ENCODE assay signal across 29 cellular contexts in the genomic region with DNA sequence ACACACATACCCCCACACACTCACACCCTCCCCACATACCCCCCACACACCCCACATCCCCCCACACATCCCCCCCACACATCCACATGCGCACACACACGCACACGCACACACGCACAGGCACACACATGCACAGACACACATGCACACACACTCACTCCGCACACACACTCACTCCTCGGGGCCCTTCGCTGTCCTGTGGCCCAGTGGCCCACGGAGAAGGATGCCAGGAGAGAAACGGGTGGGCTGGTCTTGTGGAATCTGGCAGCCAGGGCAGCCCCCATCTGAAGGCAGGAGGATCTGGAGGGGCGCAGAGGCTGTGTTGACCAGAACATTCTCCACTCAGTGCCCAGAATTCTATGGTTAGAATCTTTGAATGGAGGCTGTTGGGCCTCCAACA.
"Had no signal": no experiment of that assay in that cellular context is flagged by ENCODE, and none has a peak within 500 bp of the region (broad histone marks: within the 10 kb centered on the region; RNA-seq: fewer than 3 reads in every experiment).

No MANE protein-coding gene starts in this region.

- H3K4me3 Mint-ChIP-seq: activated CD4-positive, alpha-beta T cell treated with anti-CD3 and anti-CD28 coated beads for 36 hours; activated CD4-positive, alpha-beta T cell treated with anti-CD3 and anti-CD28 coated beads, Interleukin-2, amount 10 ng/mL, durations not matched to agents 7 days and 5 days; activated CD8-positive, alpha-beta T cell treated with anti-CD3 and anti-CD28 coated beads for 36 hours; activated naive CD4-positive, alpha-beta T cell treated with anti-CD3 and anti-CD28 coated beads for 36 hours; activated naive CD4-positive, alpha-beta T cell treated with anti-CD3 and anti-CD28 coated beads, Interleukin-2, amount 50 U/mL, for 24 hours; activated naive CD8-positive, alpha-beta T cell treated with anti-CD3 and anti-CD28 coated beads for 36 hours; activated naive CD8-positive, alpha-beta T cell treated with anti-CD3 and anti-CD28 coated beads, Interleukin-2, amount 50 U/mL, for 24 hours; activated T-helper 1 cell treated with anti-CD3 and anti-CD28 coated beads, Interleukin-12 subunit alpha, Interleukin-12 subunit beta, Interleukin-2, Interleukin-4 antibody, amounts not matched to agents 30 ng/mL and 10 ng/mL and 1 ng/mL, durations not matched to agents 14 hours and 24 hours and 36 hours had no signal

- H3K27me3 Mint-ChIP-seq: activated CD4-positive, alpha-beta T cell treated with anti-CD3 and anti-CD28 coated beads for 36 hours; activated CD4-positive, alpha-beta T cell treated with anti-CD3 and anti-CD28 coated beads, Interleukin-2, amount 10 ng/mL, durations not matched to agents 7 days and 5 days; activated CD8-positive, alpha-beta T cell treated with anti-CD3 and anti-CD28 coated beads for 36 hours; activated naive CD4-positive, alpha-beta T cell treated with anti-CD3 and anti-CD28 coated beads, Interleukin-2, amount 50 U/mL, for 24 hours had no signal

- H3K36me3 ChIP-seq: adrenal gland, colonic mucosa, esophagus squamous epithelium, gastroesophageal sphincter had no signal

- H3K9me3 Mint-ChIP-seq: activated CD8-positive, alpha-beta T cell treated with anti-CD3 and anti-CD28 coated beads for 36 hours; activated naive CD4-positive, alpha-beta T cell treated with anti-CD3 and anti-CD28 coated beads for 36 hours; activated naive CD4-positive, alpha-beta T cell treated with anti-CD3 and anti-CD28 coated beads, Interleukin-2, amount 50 U/mL, for 24 hours; activated naive CD8-positive, alpha-beta T cell treated with anti-CD3 and anti-CD28 coated beads for 36 hours; activated naive CD8-positive, alpha-beta T cell treated with anti-CD3 and anti-CD28 coated beads, Interleukin-2, amount 50 U/mL, for 24 hours; activated T-helper 1 cell treated with anti-CD3 and anti-CD28 coated beads, Interleukin-12 subunit alpha, Interleukin-12 subunit beta, Interleukin-2, Interleukin-4 antibody, amounts not matched to agents 30 ng/mL and 10 ng/mL and 1 ng/mL, durations not matched to agents 14 hours and 24 hours and 36 hours; activated T-helper 2 cell treated with anti-CD3 and anti-CD28 coated beads, Interferon-gamma antibody, Interleukin-2, Interleukin-4, amounts not matched to agents 10 μg/mL and 5 μg/mL and 100 μg/mL, durations not matched to agents 14 hours and 24 hours and 36 hours had no signal

- H3K27ac ChIP-seq: adrenal gland, body of pancreas, colonic mucosa, epithelial cell of prostate, esophagus squamous epithelium, gastroesophageal sphincter had no signal

- H3K4me3 ChIP-seq: adrenal gland, body of pancreas, colonic mucosa, esophagus squamous epithelium, gastroesophageal sphincter had no signal

- H3K27ac Mint-ChIP-seq: activated CD4-positive, alpha-beta T cell treated with anti-CD3 and anti-CD28 coated beads for 36 hours; activated CD4-positive, alpha-beta T cell treated with anti-CD3 and anti-CD28 coated beads, Interleukin-2, amount 10 ng/mL, durations not matched to agents 7 days and 5 days; activated CD8-positive, alpha-beta T cell treated with anti-CD3 and anti-CD28 coated beads for 36 hours; activated naive CD4-positive, alpha-beta T cell treated with anti-CD3 and anti-CD28 coated beads for 36 hours; activated naive CD4-positive, alpha-beta T cell treated with anti-CD3 and anti-CD28 coated beads, Interleukin-2, amount 50 U/mL, for 24 hours; activated naive CD8-positive, alpha-beta T cell treated with anti-CD3 and anti-CD28 coated beads for 36 hours; activated naive CD8-positive, alpha-beta T cell treated with anti-CD3 and anti-CD28 coated beads, Interleukin-2, amount 50 U/mL, for 24 hours; activated T-helper 1 cell treated with anti-CD3 and anti-CD28 coated beads, Interleukin-12 subunit alpha, Interleukin-12 subunit beta, Interleukin-2, Interleukin-4 antibody, amounts not matched to agents 30 ng/mL and 10 ng/mL and 1 ng/mL, durations not matched to agents 14 hours and 24 hours and 36 hours; activated T-helper 2 cell treated with anti-CD3 and anti-CD28 coated beads, Interferon-gamma antibody, Interleukin-2, Interleukin-4, amounts not matched to agents 10 μg/mL and 5 μg/mL and 100 μg/mL, durations not matched to agents 14 hours and 24 hours and 36 hours had no signal

- H3K36me3 Mint-ChIP-seq: activated naive CD4-positive, alpha-beta T cell treated with anti-CD3 and anti-CD28 coated beads, Interleukin-2, amount 50 U/mL, for 24 hours; activated naive CD8-positive, alpha-beta T cell treated with anti-CD3 and anti-CD28 coated beads for 36 hours had no signal

- H3K4me1 ChIP-seq: adrenal gland, body of pancreas, colonic mucosa, esophagus squamous epithelium, gastroesophageal sphincter had no signal

- DNase-seq: activated CD4-positive, alpha-beta T cell treated with anti-CD3 and anti-CD28 coated beads for 36 hours; activated CD4-positive, alpha-beta T cell treated with anti-CD3 and anti-CD28 coated beads, Interleukin-2, amount 10 ng/mL, durations not matched to agents 7 days and 5 days; activated CD4-positive, alpha-beta T cell treated with anti-CD3 and anti-CD28 coated beads, Interleukin-2, amount 50 U/mL, for 48 hours; activated CD4-positive, CD25-positive, alpha-beta regulatory T cell; activated CD4-positive, CD25-positive, alpha-beta regulatory T cell treated with anti-CD3 and anti-CD28 coated beads, Interleukin-2, amount 50 U/mL, for 72 hours; activated CD8-positive, alpha-beta memory T cell treated with anti-CD3 and anti-CD28 coated beads for 24 hours; activated CD8-positive, alpha-beta T cell treated with anti-CD3 and anti-CD28 coated beads for 36 hours; activated effector memory CD4-positive, alpha-beta T cell treated with anti-CD3 and anti-CD28 coated beads, Interleukin-2, amount 50 U/mL, for 16 hours; activated naive CD4-positive, alpha-beta T cell treated with anti-CD3 and anti-CD28 coated beads for 36 hours; activated naive CD8-positive, alpha-beta T cell treated with anti-CD3 and anti-CD28 coated beads for 36 hours; activated naive CD8-positive, alpha-beta T cell treated with anti-CD3 and anti-CD28 coated beads, Interleukin-2, amount 50 U/mL, for 24 hours; activated T-cell treated with anti-CD3 and anti-CD28 coated beads, Interleukin-2, amount 50 U/mL, for 48 hours; adrenal gland; amygdala; aorta; body of pancreas; caudate nucleus; cerebellar nuclear complex; colonic mucosa; effector CD8-positive, alpha-beta T cell; esophagus squamous epithelium; foreskin melanocyte; T-helper 1 cell; T-helper 2 cell had no signal

- H3K4me1 Mint-ChIP-seq: activated naive CD8-positive, alpha-beta T cell treated with anti-CD3 and anti-CD28 coated beads for 36 hours; activated naive CD8-positive, alpha-beta T cell treated with anti-CD3 and anti-CD28 coated beads, Interleukin-2, amount 50 U/mL, for 24 hours had no signal

- H3K27me3 ChIP-seq: adrenal gland, body of pancreas, colonic mucosa, esophagus squamous epithelium had no signal

- ATAC-seq: activated CD4-positive, alpha-beta T cell treated with anti-CD3 and anti-CD28 coated beads for 36 hours; activated CD8-positive, alpha-beta T cell treated with anti-CD3 and anti-CD28 coated beads for 36 hours; activated naive CD8-positive, alpha-beta T cell treated with anti-CD3 and anti-CD28 coated beads, Interleukin-2, amount 50 U/mL, for 24 hours; body of pancreas; gastroesophageal sphincter had no signal
